In the genomic region with DNA sequence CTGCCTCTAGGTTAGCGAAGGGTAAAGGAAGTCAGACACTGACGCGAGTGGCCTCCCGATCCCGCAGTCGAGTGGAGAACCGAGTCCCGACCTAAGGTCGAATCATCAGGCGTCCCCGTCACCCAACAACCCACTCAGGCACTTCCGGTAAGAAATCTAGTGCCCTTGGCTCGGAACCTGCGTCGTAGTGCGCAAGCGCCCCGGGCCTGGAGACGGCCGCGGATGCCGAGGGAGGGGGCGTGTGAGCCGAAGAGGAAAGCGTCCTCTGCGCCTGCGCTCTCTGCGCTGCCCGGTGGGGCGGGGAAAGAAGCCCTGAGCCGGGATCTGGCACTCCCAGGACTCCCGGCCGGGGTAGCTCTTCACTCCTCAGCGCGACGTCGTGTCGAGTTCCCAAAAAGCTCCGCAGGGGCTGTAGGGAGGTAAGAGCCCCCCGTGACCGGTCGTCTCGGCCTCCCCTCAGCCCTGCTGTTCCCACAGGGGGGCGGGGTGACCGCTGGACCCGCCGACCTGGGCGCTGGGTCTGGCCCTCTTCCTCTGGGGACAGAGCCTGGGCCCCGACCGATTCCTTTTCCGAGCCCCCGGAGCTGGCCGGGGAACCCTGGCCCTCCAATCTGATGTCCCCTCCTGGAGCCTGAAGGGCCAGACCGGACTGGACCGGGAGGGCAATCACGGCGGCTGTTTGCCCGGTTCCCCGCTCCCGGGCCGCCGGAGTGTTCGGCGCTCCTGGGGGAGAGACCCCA, we compare ENCODE assay signal across 1 cellular context.
A peak's percentile ranks its signal among the peaks of the same experiment; 100 is the strongest.
TF ChIP-seq lines count a peak whose summit lies in the region.

TSS of gene ZFYVE16 (plus strand) at position 330 of the 740 bp plus-strand sequence. CDS start 26,084 bp downstream, outside the sequence.

TF ChIP-seq in HEK293, 187 proteins besides CTCF, POLR2A, EP300 and RAD21 (continued from another document):
- no peak for TF ChIP-seq HIC1 (tag by site-specific recombination; IDR thresholded peaks at IDR 0.05)
- TF ChIP-seq, protein P1, sequence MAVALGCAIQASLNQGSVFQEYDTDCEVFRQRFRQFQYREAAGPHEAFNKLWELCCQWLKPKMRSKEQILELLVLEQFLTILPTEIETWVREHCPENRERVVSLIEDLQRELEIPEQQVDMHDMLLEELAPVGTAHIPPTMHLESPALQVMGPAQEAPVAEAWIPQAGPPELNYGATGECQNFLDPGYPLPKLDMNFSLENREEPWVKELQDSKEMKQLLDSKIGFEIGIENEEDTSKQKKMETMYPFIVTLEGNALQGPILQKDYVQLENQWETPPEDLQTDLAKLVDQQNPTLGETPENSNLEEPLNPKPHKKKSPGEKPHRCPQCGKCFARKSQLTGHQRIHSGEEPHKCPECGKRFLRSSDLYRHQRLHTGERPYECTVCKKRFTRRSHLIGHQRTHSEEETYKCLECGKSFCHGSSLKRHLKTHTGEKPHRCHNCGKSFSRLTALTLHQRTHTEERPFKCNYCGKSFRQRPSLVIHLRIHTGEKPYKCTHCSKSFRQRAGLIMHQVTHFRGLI (tag by site-specific recombination; IDR thresholded peaks at IDR 0.05), result 0 out of 2 replicates have a peak, but pooled peaks have one; percentile 30
- no peak for TF ChIP-seq ZNF26 (tag by site-specific recombination; IDR thresholded peaks at IDR 0.05)
- TF ChIP-seq, protein P2, sequence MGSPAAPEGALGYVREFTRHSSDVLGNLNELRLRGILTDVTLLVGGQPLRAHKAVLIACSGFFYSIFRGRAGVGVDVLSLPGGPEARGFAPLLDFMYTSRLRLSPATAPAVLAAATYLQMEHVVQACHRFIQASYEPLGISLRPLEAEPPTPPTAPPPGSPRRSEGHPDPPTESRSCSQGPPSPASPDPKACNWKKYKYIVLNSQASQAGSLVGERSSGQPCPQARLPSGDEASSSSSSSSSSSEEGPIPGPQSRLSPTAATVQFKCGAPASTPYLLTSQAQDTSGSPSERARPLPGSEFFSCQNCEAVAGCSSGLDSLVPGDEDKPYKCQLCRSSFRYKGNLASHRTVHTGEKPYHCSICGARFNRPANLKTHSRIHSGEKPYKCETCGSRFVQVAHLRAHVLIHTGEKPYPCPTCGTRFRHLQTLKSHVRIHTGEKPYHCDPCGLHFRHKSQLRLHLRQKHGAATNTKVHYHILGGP (tag by site-specific recombination; IDR thresholded peaks at IDR 0.05), result no peak
- TF ChIP-seq ZBTB7A (tag by site-specific recombination; IDR thresholded peaks at IDR 0.05; ENCODE audit: low read depth), result no peak
- TF ChIP-seq, protein P3, sequence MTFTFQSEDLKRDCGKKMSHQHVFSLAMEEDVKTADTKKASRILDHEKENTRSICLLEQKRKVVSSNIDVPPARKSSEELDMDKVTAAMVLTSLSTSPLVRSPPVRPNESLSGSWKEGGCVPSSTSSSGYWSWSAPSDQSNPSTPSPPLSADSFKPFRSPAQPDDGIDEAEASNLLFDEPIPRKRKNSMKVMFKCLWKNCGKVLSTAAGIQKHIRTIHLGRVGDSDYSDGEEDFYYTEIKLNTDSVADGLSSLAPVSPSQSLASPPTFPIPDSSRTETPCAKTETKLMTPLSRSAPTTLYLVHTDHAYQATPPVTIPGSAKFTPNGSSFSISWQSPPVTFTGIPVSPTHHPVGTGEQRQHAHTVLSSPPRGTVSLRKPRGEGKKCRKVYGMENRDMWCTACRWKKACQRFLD (tag by site-specific recombination; IDR thresholded peaks at IDR 0.05), result no peak
- no peak for TF ChIP-seq ZNF148 (tag by site-specific recombination; IDR thresholded peaks at IDR 0.05; ENCODE audit: borderline replicate concordance)
- TF ChIP-seq, protein P4, sequence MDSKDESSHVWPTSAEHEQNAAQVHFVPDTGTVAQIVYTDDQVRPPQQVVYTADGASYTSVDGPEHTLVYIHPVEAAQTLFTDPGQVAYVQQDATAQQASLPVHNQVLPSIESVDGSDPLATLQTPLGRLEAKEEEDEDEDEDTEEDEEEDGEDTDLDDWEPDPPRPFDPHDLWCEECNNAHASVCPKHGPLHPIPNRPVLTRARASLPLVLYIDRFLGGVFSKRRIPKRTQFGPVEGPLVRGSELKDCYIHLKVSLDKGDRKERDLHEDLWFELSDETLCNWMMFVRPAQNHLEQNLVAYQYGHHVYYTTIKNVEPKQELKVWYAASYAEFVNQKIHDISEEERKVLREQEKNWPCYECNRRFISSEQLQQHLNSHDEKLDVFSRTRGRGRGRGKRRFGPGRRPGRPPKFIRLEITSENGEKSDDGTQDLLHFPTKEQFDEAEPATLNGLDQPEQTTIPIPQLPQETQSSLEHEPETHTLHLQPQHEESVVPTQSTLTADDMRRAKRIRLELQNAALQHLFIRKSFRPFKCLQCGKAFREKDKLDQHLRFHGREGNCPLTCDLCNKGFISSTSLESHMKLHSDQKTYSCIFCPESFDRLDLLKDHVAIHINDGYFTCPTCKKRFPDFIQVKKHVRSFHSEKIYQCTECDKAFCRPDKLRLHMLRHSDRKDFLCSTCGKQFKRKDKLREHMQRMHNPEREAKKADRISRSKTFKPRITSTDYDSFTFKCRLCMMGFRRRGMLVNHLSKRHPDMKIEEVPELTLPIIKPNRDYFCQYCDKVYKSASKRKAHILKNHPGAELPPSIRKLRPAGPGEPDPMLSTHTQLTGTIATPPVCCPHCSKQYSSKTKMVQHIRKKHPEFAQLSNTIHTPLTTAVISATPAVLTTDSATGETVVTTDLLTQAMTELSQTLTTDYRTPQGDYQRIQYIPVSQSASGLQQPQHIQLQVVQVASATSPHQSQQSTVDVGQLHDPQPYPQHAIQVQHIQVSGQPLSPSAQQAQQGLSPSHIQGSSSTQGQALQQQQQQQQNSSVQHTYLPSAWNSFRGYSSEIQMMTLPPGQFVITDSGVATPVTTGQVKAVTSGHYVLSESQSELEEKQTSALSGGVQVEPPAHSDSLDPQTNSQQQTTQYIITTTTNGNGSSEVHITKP (tag by site-specific recombination; IDR thresholded peaks at IDR 0.05), result 0 out of 2 replicates have a peak, but pooled peaks have one; percentile 64
- TF ChIP-seq ZNF624 (tag by site-specific recombination; IDR thresholded peaks at IDR 0.05), result no peak
- TF ChIP-seq, protein P5, sequence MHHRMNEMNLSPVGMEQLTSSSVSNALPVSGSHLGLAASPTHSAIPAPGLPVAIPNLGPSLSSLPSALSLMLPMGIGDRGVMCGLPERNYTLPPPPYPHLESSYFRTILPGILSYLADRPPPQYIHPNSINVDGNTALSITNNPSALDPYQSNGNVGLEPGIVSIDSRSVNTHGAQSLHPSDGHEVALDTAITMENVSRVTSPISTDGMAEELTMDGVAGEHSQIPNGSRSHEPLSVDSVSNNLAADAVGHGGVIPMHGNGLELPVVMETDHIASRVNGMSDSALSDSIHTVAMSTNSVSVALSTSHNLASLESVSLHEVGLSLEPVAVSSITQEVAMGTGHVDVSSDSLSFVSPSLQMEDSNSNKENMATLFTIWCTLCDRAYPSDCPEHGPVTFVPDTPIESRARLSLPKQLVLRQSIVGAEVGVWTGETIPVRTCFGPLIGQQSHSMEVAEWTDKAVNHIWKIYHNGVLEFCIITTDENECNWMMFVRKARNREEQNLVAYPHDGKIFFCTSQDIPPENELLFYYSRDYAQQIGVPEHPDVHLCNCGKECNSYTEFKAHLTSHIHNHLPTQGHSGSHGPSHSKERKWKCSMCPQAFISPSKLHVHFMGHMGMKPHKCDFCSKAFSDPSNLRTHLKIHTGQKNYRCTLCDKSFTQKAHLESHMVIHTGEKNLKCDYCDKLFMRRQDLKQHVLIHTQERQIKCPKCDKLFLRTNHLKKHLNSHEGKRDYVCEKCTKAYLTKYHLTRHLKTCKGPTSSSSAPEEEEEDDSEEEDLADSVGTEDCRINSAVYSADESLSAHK (tag by site-specific recombination; IDR thresholded peaks at IDR 0.05), result 0 out of 2 replicates have a peak, but pooled peaks have one; percentile 26
- TF ChIP-seq IKZF3 (tag by site-specific recombination; IDR thresholded peaks at IDR 0.05), result peak; percentile 86
- TF ChIP-seq ZNF629 (tag by site-specific recombination; IDR thresholded peaks at IDR 0.05), result peak; percentile 73
- no peak for TF ChIP-seq ZNF214 (tag by site-specific recombination; IDR thresholded peaks at IDR 0.05; ENCODE audit: borderline replicate concordance)
